12 cellular contexts compared by ENCODE assay signal in the genomic region with DNA sequence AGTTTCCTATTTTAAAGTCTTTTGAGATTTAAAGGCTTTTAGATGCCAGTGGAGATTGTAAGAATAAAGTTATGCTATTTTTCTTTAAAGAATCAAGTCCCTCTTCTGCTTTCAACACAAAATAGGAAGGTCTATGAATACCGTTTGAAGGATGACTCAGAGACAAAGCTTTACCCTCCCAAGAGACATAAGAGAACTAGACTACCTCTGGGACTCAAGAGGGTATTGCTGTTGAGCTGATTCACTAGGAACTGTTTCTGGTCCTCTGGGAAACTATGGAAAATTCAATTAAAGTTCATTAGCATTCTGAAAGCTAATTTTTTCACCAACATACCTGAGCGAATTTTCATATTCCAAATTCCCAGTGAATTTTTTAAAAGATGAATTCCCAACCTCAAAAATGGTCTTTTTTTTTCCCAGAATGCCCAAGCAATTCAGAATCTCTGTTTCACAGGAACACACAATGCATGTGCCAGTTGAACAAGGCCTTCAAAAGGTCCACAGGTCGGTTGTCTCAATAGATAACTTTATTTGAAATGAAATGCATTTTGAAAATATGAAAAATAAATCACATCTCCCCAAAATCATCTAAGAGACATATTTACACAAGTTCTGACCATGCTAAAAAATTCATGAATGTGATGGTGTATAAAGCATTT. TPM values are rescaled to one million over a fixed set of nuclear protein-coding genes. Genes with fewer than 3 reads are reported as not detected.
DNase-seq lines count a peak whose midpoint lies in the region; ATAC-seq lines count a peak whose summit lies in the region.
"Had no signal": no experiment of that assay in that cellular context is flagged by ENCODE, and none has a peak within 500 bp of the region (broad histone marks: within the 10 kb centered on the region; RNA-seq: fewer than 3 reads in every experiment).

No MANE protein-coding gene starts in this region.

- H3K27ac Mint-ChIP-seq in activated T-helper 1 cell treated with anti-CD3 and anti-CD28 coated beads, Interleukin-12 subunit alpha, Interleukin-12 subunit beta, Interleukin-2, Interleukin-4 antibody, amounts not matched to agents 30 ng/mL and 10 ng/mL and 1 ng/mL, durations not matched to agents 14 hours and 24 hours and 36 hours: peak overlapping the region; percentile 36

- intact Hi-C loops in activated T-helper 1 cell treated with anti-CD3 and anti-CD28 coated beads, Interleukin-12 subunit alpha, Interleukin-12 subunit beta, Interleukin-2, Interleukin-4 antibody, amounts not matched to agents 30 ng/mL and 10 ng/mL and 1 ng/mL, durations not matched to agents 14 hours and 24 hours and 36 hours (cut with micrococcal nuclease): no loop called here

- H3K36me3 Mint-ChIP-seq in activated T-helper 1 cell treated with anti-CD3 and anti-CD28 coated beads, Interleukin-12 subunit alpha, Interleukin-12 subunit beta, Interleukin-2, Interleukin-4 antibody, amounts not matched to agents 30 ng/mL and 10 ng/mL and 1 ng/mL, durations not matched to agents 14 hours and 24 hours and 36 hours (ENCODE audit: low read depth): peaks cover 56% of the 10 kb centered on the region

- H3K4me1 Mint-ChIP-seq in activated T-helper 1 cell treated with anti-CD3 and anti-CD28 coated beads, Interleukin-12 subunit alpha, Interleukin-12 subunit beta, Interleukin-2, Interleukin-4 antibody, amounts not matched to agents 30 ng/mL and 10 ng/mL and 1 ng/mL, durations not matched to agents 14 hours and 24 hours and 36 hours (ENCODE audit: low read depth): peaks cover 67% of the 10 kb centered on the region

- peaks cover 3% of the 10 kb centered on the region for H3K9me3 Mint-ChIP-seq in activated T-helper 1 cell treated with anti-CD3 and anti-CD28 coated beads, Interleukin-12 subunit alpha, Interleukin-12 subunit beta, Interleukin-2, Interleukin-4 antibody, amounts not matched to agents 30 ng/mL and 10 ng/mL and 1 ng/mL, durations not matched to agents 14 hours and 24 hours and 36 hours

- ATAC-seq in activated CD4-positive, CD25-positive, alpha-beta regulatory T cell treated with anti-CD3 and anti-CD28 coated beads, Interleukin-2, amount 50 U/mL, for 24 hours: no peak
- ATAC-seq: mucosa of descending colon had no signal

- H3K27me3 Mint-ChIP-seq in activated T-helper 1 cell treated with anti-CD3 and anti-CD28 coated beads, Interleukin-12 subunit alpha, Interleukin-12 subunit beta, Interleukin-2, Interleukin-4 antibody, amounts not matched to agents 30 ng/mL and 10 ng/mL and 1 ng/mL, durations not matched to agents 14 hours and 24 hours and 36 hours (ENCODE audit: insufficient read depth): no peaks in the 10 kb centered on the region

- DNase-seq in EH (ENCODE audit: low read depth): peak; percentile 76
- DNase-seq in Kasumi-1 (lab: John Stamatoyannopoulos, UW): peak; percentile 45 to 61
- no peak for DNase-seq in activated T-helper 1 cell treated with anti-CD3 and anti-CD28 coated beads, Interleukin-12 subunit alpha, Interleukin-12 subunit beta, Interleukin-2, Interleukin-4 antibody, amounts not matched to agents 30 ng/mL and 10 ng/mL and 1 ng/mL, durations not matched to agents 14 hours and 24 hours and 36 hours (ENCODE audit: low spot score)
- DNase-seq in kidney glomerular epithelial cell (lab: John Stamatoyannopoulos, UW): peak; percentile 57
- no peak for DNase-seq in superior temporal gyrus (ENCODE audit: extremely low spot score)
- DNase-seq in T-helper 2 cell: no peak
- DNase-seq in medulla oblongata (ENCODE audit: extremely low spot score): no peak
- DNase-seq: activated T-cell treated with anti-CD3 and anti-CD28 coated beads, Interleukin-2, amount 50 U/mL, for 48 hours; mucosa of descending colon; RPMI8226; stimulated activated CD4-positive, alpha-beta T cell treated with anti-CD3 and anti-CD28 coated beads, Interleukin-4, amount 100 ng/mL, for 24 hours had no signal

- no peak overlapping the region for H3K4me3 Mint-ChIP-seq in activated T-helper 1 cell treated with anti-CD3 and anti-CD28 coated beads, Interleukin-12 subunit alpha, Interleukin-12 subunit beta, Interleukin-2, Interleukin-4 antibody, amounts not matched to agents 30 ng/mL and 10 ng/mL and 1 ng/mL, durations not matched to agents 14 hours and 24 hours and 36 hours

RNA-seq across cellular contexts. Expression of gene PHLDA1, which starts 6.5 kb away (rescaled TPM):
- 88.9 and 91.5 TPM in 2 replicates for total RNA-seq in activated T-helper 1 cell treated with anti-CD3 and anti-CD28 coated beads, Interleukin-12 subunit alpha, Interleukin-12 subunit beta, Interleukin-2, Interleukin-4 antibody, amounts not matched to agents 30 ng/mL and 10 ng/mL and 1 ng/mL, durations not matched to agents 14 hours and 24 hours and 36 hours

RNA-seq across cellular contexts. Expression of gene NAP1L1, which starts 59.4 kb away (rescaled TPM):
- 584 and 605 TPM in 2 replicates for total RNA-seq in activated T-helper 1 cell treated with anti-CD3 and anti-CD28 coated beads, Interleukin-12 subunit alpha, Interleukin-12 subunit beta, Interleukin-2, Interleukin-4 antibody, amounts not matched to agents 30 ng/mL and 10 ng/mL and 1 ng/mL, durations not matched to agents 14 hours and 24 hours and 36 hours

Comparison
In these comparisons a context has a peak if more than half of its experiments do, and no peak if none do; other contexts are left out.
1. DNase-seq: peak in EH (single experiment), Kasumi-1 (2 of 2) and kidney glomerular epithelial cell (single experiment); none in activated T-helper 1 cell treated with anti-CD3 and anti-CD28 coated beads, Interleukin-12 subunit alpha, Interleukin-12 subunit beta, Interleukin-2, Interleukin-4 antibody, amounts not matched to agents 30 ng/mL and 10 ng/mL and 1 ng/mL, durations not matched to agents 14 hours and 24 hours and 36 hours (single experiment), superior temporal gyrus (single experiment), T-helper 2 cell (0 of 5) and medulla oblongata (single experiment).